ENCODE assay signal across 8 cellular contexts in the genomic region with DNA sequence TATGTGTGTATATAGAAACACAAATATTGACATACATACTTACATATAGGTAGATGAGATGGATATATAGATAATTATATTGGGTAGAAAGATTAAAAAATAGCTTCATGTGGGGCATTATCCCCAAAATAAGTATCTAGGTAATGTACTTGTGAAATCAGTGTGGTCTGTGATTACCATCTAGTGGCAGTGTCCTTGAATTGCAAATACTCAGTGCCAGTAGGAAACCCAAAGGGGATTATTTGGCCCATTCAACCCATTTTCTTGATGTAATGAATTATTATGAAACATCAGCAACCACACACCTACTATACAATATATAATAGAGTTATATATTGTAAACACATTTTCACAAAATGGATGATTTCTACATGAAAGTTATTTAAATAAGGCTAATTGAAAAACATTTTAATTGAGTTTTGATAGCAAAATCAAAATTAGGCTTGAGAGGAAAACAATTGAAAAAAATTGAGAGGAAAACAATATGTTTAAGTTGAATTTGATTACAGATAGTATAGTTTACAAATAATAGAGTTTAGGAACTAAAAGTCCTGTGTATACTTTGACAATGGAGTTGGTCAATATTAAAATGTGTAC.
DNase-seq lines count a peak whose midpoint lies in the region; ATAC-seq and TF ChIP-seq lines count a peak whose summit lies in the region.

No MANE protein-coding gene starts in this region.

- H3K9me3 Mint-ChIP-seq in activated CD4-positive, alpha-beta memory T cell treated with anti-CD3 and anti-CD28 coated beads, Interleukin-2, amount 10 ng/mL, durations not matched to agents 7 days and 5 days: peaks cover 2% of the 10 kb centered on the region
- peaks cover 7% of the 10 kb centered on the region for H3K9me3 Mint-ChIP-seq in activated naive CD4-positive, alpha-beta T cell treated with anti-CD3 and anti-CD28 coated beads for 36 hours
- H3K9me3 Mint-ChIP-seq in activated naive CD4-positive, alpha-beta T cell treated with anti-CD3 and anti-CD28 coated beads, Interleukin-2, amount 50 U/mL, for 72 hours: peaks cover 10 to 11% of the 10 kb centered on the region in 2 donors

- TF ChIP-seq POLR2A in esophagus muscularis mucosa (IDR thresholded peaks at IDR 0.05; ENCODE audit: low read depth): no peak

- no peak overlapping the region for H3K27ac ChIP-seq in DOHH2 (ENCODE audit: low read depth, low read length)
- H3K27ac ChIP-seq in esophagus muscularis mucosa (replicated peaks in 1 of 4): no peak overlapping the region
- no peak overlapping the region for H3K27ac ChIP-seq in smooth muscle cell (ENCODE audit: low read depth)

- H4K20me1 ChIP-seq in DOHH2 (ENCODE audit: control insufficient read depth, insufficient read depth, low read depth, low read length) (no peaks in the 10 kb centered on the region), smooth muscle cell (ENCODE audit: low read depth) (no peaks in the 10 kb centered on the region)

- H3K27ac Mint-ChIP-seq in activated CD4-positive, alpha-beta memory T cell treated with anti-CD3 and anti-CD28 coated beads, Interleukin-2, amount 10 ng/mL, durations not matched to agents 7 days and 5 days: no peak overlapping the region
- H3K27ac Mint-ChIP-seq in activated naive CD4-positive, alpha-beta T cell treated with anti-CD3 and anti-CD28 coated beads for 36 hours: no peak overlapping the region
- no peak overlapping the region for H3K27ac Mint-ChIP-seq in activated naive CD4-positive, alpha-beta T cell treated with anti-CD3 and anti-CD28 coated beads, Interleukin-2, amount 50 U/mL, for 72 hours

- H3K4me2 ChIP-seq in DOHH2 (ENCODE audit: low read length) (no peak overlapping the region), smooth muscle cell (no peak overlapping the region)

- TF ChIP-seq EP300 in esophagus muscularis mucosa (IDR thresholded peaks at IDR 0.05): no peak

- no peaks in the 10 kb centered on the region for H3K9me2 ChIP-seq in DOHH2 (replicated peaks; ENCODE audit: control insufficient read depth, low read length)

- POLR2A ChIA-PET in activated CD4-positive, alpha-beta memory T cell treated with anti-CD3 and anti-CD28 coated beads, Interleukin-2, amount 10 ng/mL, durations not matched to agents 7 days and 5 days (lab: Charles Lee): no interaction called here

- H3K9me3 ChIP-seq in DOHH2 (ENCODE audit: control insufficient read depth, insufficient read depth, low read length) (no peaks in the 10 kb centered on the region), NT2/D1 (ENCODE audit: insufficient read depth, low read length) (no peaks in the 10 kb centered on the region), esophagus muscularis mucosa (no peaks in the 10 kb centered on the region), smooth muscle cell (replicated peaks; ENCODE audit: low read depth) (no peaks in the 10 kb centered on the region)

- H3K36me3 ChIP-seq in DOHH2 (ENCODE audit: control insufficient read depth, low read length): no peaks in the 10 kb centered on the region
- H3K36me3 ChIP-seq in NT2/D1 (ENCODE audit: insufficient read depth, insufficient read length, low read length): no peaks in the 10 kb centered on the region
- no peaks in the 10 kb centered on the region for H3K36me3 ChIP-seq in esophagus muscularis mucosa
- H3K36me3 ChIP-seq in smooth muscle cell (ENCODE audit: low read depth): no peaks in the 10 kb centered on the region

- DNase-seq in NT2/D1 (ENCODE audit: low read depth, low spot score) (peak; percentile 30), esophagus muscularis mucosa (ENCODE audit: extremely low spot score) (no peak), smooth muscle cell (lab: John Stamatoyannopoulos, UW; ENCODE audit: unreplicated experiment) (no peak)
- DNase-seq in activated CD4-positive, alpha-beta memory T cell treated with anti-CD3 and anti-CD28 coated beads, Interleukin-2, amount 10 ng/mL, durations not matched to agents 7 days and 5 days: no peak
- DNase-seq in activated naive CD4-positive, alpha-beta T cell treated with anti-CD3 and anti-CD28 coated beads for 36 hours: no peak
- DNase-seq in activated naive CD4-positive, alpha-beta T cell treated with anti-CD3 and anti-CD28 coated beads, Interleukin-2, amount 50 U/mL, for 72 hours (ENCODE audit: low spot score in 2 of 2): no peak

- CTCF ChIA-PET in activated CD4-positive, alpha-beta memory T cell treated with anti-CD3 and anti-CD28 coated beads, Interleukin-2, amount 10 ng/mL, durations not matched to agents 7 days and 5 days (lab: Charles Lee): no interaction called here
- CTCF ChIA-PET in activated naive CD4-positive, alpha-beta T cell treated with anti-CD3 and anti-CD28 coated beads for 36 hours (lab: Charles Lee): no interaction called here

- ATAC-seq in HG02798 (IDR thresholded peaks at IDR 0.05; ENCODE audit: poor library complexity, unreplicated experiment): peak; percentile 63
- ATAC-seq in activated naive CD4-positive, alpha-beta T cell treated with anti-CD3 and anti-CD28 coated beads, Interleukin-2, amount 50 U/mL, for 72 hours: no peak

- H3K79me2 ChIP-seq in DOHH2 (ENCODE audit: control insufficient read depth, low read length) (no peaks in the 10 kb centered on the region), smooth muscle cell (ENCODE audit: low read depth) (no peaks in the 10 kb centered on the region)

- H3K27me3 ChIP-seq in DOHH2 (ENCODE audit: control insufficient read depth, low read length): no peaks in the 10 kb centered on the region
- no peaks in the 10 kb centered on the region for H3K27me3 ChIP-seq in NT2/D1 (ENCODE audit: insufficient read depth, insufficient read length)
- H3K27me3 ChIP-seq in esophagus muscularis mucosa: no peaks in the 10 kb centered on the region
- no peaks in the 10 kb centered on the region for H3K27me3 ChIP-seq in smooth muscle cell (ENCODE audit: low read depth)

- H3K27me3 Mint-ChIP-seq in activated CD4-positive, alpha-beta memory T cell treated with anti-CD3 and anti-CD28 coated beads, Interleukin-2, amount 10 ng/mL, durations not matched to agents 7 days and 5 days: no peaks in the 10 kb centered on the region
- no peaks in the 10 kb centered on the region for H3K27me3 Mint-ChIP-seq in activated naive CD4-positive, alpha-beta T cell treated with anti-CD3 and anti-CD28 coated beads for 36 hours (ENCODE audit: low read depth)

- H3K4me1 ChIP-seq in DOHH2 (ENCODE audit: control insufficient read depth, low read length): 0 out of 2 replicates have a peak, but pooled peaks cover 3% of the 10 kb centered on the region
- H3K4me1 ChIP-seq in NT2/D1 (ENCODE audit: insufficient read depth, insufficient read length): no peaks in the 10 kb centered on the region
- no peaks in the 10 kb centered on the region for H3K4me1 ChIP-seq in esophagus muscularis mucosa
- no peaks in the 10 kb centered on the region for H3K4me1 ChIP-seq in smooth muscle cell (ENCODE audit: low read depth)

- H3K9ac ChIP-seq in NT2/D1 (ENCODE audit: insufficient read length, low read depth) (no peak overlapping the region), smooth muscle cell (ENCODE audit: low read depth) (no peak overlapping the region)

- no peak overlapping the region for H2AFZ ChIP-seq in smooth muscle cell (ENCODE audit: low read depth)

- H3F3A ChIP-seq in DOHH2 (ENCODE audit: control insufficient read depth, insufficient read depth): no peaks in the 10 kb centered on the region
- H3F3A ChIP-seq in smooth muscle cell (ENCODE audit: low read depth): no peaks in the 10 kb centered on the region

- no peak overlapping the region for H3K4me3 ChIP-seq in DOHH2 (ENCODE audit: low read length)
- H3K4me3 ChIP-seq in NT2/D1 (ENCODE audit: insufficient read length, low read depth): no peak overlapping the region
- H3K4me3 ChIP-seq in esophagus muscularis mucosa: no peak overlapping the region
- no peak overlapping the region for H3K4me3 ChIP-seq in smooth muscle cell

- intact Hi-C loops in esophagus muscularis mucosa (cut with DNase I): no loop called here
- intact Hi-C loops in activated naive CD4-positive, alpha-beta T cell treated with anti-CD3 and anti-CD28 coated beads for 36 hours (cut with micrococcal nuclease): no loop called here

- no peaks in the 10 kb centered on the region for H3K36me3 Mint-ChIP-seq in activated CD4-positive, alpha-beta memory T cell treated with anti-CD3 and anti-CD28 coated beads, Interleukin-2, amount 10 ng/mL, durations not matched to agents 7 days and 5 days (ENCODE audit: low read depth)
- no peaks in the 10 kb centered on the region for H3K36me3 Mint-ChIP-seq in activated naive CD4-positive, alpha-beta T cell treated with anti-CD3 and anti-CD28 coated beads for 36 hours (ENCODE audit: low read depth)
- H3K36me3 Mint-ChIP-seq in activated naive CD4-positive, alpha-beta T cell treated with anti-CD3 and anti-CD28 coated beads, Interleukin-2, amount 50 U/mL, for 72 hours: no peaks in the 10 kb centered on the region

- no peak overlapping the region for H3K4me3 Mint-ChIP-seq in activated CD4-positive, alpha-beta memory T cell treated with anti-CD3 and anti-CD28 coated beads, Interleukin-2, amount 10 ng/mL, durations not matched to agents 7 days and 5 days
- H3K4me3 Mint-ChIP-seq in activated naive CD4-positive, alpha-beta T cell treated with anti-CD3 and anti-CD28 coated beads for 36 hours: no peak overlapping the region

- TF ChIP-seq CTCF in DOHH2 (IDR thresholded peaks at IDR 0.05; ENCODE audit: low read depth, low read length, poor library complexity, severe bottlenecking): peak; percentile 50
- TF ChIP-seq CTCF in esophagus muscularis mucosa (IDR thresholded peaks at IDR 0.05): peak in 2 of 3 experiments; percentile 18 to 49
- peak; percentile 82 for TF ChIP-seq CTCF in smooth muscle cell (IDR thresholded peaks at IDR 0.05; ENCODE audit: borderline replicate concordance, insufficient read depth, poor library complexity, severe bottlenecking)

- H3K4me1 Mint-ChIP-seq in activated CD4-positive, alpha-beta memory T cell treated with anti-CD3 and anti-CD28 coated beads, Interleukin-2, amount 10 ng/mL, durations not matched to agents 7 days and 5 days: no peaks in the 10 kb centered on the region
- H3K4me1 Mint-ChIP-seq in activated naive CD4-positive, alpha-beta T cell treated with anti-CD3 and anti-CD28 coated beads for 36 hours (ENCODE audit: low read depth): no peaks in the 10 kb centered on the region
